Comparison of ENCODE assay signal across 8 cellular contexts in the genomic region with DNA sequence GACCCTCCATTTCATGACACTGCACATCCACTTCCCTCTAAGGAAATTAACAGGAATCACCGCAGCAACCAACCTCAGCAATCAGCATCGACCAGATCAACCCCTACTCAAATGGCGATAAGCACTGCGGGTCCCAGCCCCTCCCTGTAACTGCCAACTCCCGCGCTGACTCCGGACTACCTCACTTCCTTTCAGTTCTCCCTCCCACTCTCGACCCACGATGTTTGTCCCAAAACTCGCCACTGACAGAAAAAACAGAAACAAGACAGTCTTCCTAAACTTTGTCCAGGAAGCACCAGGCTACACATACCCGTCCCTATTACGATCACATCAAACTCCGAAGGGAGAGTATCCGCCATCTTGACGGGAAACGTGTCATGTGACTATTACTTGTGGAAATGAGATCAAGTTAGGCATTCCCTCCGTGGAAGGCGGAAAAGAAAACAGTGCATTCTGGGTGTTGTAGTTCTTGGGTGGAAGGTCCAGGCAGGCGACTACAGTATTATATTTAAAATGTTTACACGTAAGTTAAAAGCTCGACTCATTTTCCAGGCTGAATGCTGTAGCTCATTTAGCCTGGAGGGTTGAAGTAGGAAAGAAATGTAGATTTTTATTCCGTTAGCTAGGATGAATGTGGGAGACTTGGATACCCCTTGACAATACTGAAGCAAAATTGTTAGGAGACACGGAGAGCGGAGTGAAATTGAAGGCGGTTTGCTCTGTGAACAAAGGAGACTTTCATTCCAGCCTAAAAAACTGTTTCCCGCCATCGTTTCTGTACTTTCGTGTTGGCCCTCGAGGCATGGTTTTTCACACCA. TPM values are rescaled to one million over a fixed set of nuclear protein-coding genes. Genes with fewer than 3 reads are reported as not detected.
DNase-seq lines count a peak whose midpoint lies in the region; ATAC-seq, FAIRE-seq and TF ChIP-seq lines count a peak whose summit lies in the region.

A gene with protein sequence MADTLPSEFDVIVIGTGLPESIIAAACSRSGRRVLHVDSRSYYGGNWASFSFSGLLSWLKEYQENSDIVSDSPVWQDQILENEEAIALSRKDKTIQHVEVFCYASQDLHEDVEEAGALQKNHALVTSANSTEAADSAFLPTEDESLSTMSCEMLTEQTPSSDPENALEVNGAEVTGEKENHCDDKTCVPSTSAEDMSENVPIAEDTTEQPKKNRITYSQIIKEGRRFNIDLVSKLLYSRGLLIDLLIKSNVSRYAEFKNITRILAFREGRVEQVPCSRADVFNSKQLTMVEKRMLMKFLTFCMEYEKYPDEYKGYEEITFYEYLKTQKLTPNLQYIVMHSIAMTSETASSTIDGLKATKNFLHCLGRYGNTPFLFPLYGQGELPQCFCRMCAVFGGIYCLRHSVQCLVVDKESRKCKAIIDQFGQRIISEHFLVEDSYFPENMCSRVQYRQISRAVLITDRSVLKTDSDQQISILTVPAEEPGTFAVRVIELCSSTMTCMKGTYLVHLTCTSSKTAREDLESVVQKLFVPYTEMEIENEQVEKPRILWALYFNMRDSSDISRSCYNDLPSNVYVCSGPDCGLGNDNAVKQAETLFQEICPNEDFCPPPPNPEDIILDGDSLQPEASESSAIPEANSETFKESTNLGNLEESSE (minus strand): TSS at position 385 of the 818 bp plus-strand sequence. CDS start 26 bp downstream, at position 359.

- TF ChIP-seq POLR2A in GM19099 (IDR thresholded peaks at IDR 0.05; ENCODE audit: extremely low read depth, insufficient read length, low read depth): peak; percentile 67

- ATAC-seq in HG03432 (IDR thresholded peaks at IDR 0.05; ENCODE audit: unreplicated experiment): peak; percentile 100

- peaks cover 5% of the 10 kb centered on the region for H3K4me1 ChIP-seq in ectodermal cell (ENCODE audit: control insufficient read depth, insufficient read depth, low read length)

- peak within 1 kb of the TSS; percentile 66 for H3K4me3 ChIP-seq in ectodermal cell (ENCODE audit: insufficient read depth, low read depth, low read length)

- peak; percentile 12 to 40 for DNase-seq in activated CD4-positive, alpha-beta T cell treated with anti-CD3 and anti-CD28 coated beads for 24 hours (ENCODE audit: low read depth in 2 of 2)
- DNase-seq in lung microvascular endothelial cell (ENCODE audit: low read depth in 2 of 2): peak; percentile 88 to 90
- DNase-seq in stimulated activated CD8-positive, alpha-beta memory T cell treated with anti-CD3 and anti-CD28 coated beads, Interleukin-12 subunit alpha, Interleukin-12 subunit beta, amount 100 ng/mL, for 24 hours (ENCODE audit: extremely low read depth): peak; percentile 11
- no peak for DNase-seq in OCI-M1 (lab: John Stamatoyannopoulos, UW)

- peak; percentile 97 for FAIRE-seq in A204.1 (lab: Jason Lieb, UNC)

- WGBS in ectodermal cell, 2 experiments: 24 to 26% methylated on average over 26 to 29 of the region's 29 CpGs

- peak within 1 kb of the TSS; percentile 76 for H3K27ac ChIP-seq in ectodermal cell (ENCODE audit: insufficient read depth, low read depth, low read length, poor library complexity, severe bottlenecking)

- no peaks in the 10 kb centered on the region for H3K36me3 ChIP-seq in ectodermal cell (ENCODE audit: control insufficient read depth, insufficient read depth, low read length)

- H3K9me3 ChIP-seq in ectodermal cell (ENCODE audit: control insufficient read depth, low read length): no peaks in the 10 kb centered on the region

- no peaks in the 10 kb centered on the region for H3K27me3 ChIP-seq in ectodermal cell (ENCODE audit: control insufficient read depth, insufficient read depth, low read length, poor library complexity, severe bottlenecking)

RNA-seq across cellular contexts. Expression of the gene that starts here (rescaled TPM):
- 13.4 TPM for polyA plus RNA-seq in ectodermal cell (2013, experiment 1 of 4)
- 16.6 TPM for polyA plus RNA-seq in ectodermal cell (2013, experiment 2 of 4)
- 14.9 TPM for polyA plus RNA-seq in ectodermal cell (2013, experiment 3 of 4)
- polyA plus RNA-seq in ectodermal cell (2013, experiment 4 of 4): 14.5 TPM
- 14.6 and 20.2 TPM in 2 replicates for total RNA-seq in lung microvascular endothelial cell
